Comparison of ENCODE assay signal across 39 cellular contexts in genomic region chr2:152375174-152375573, GRCh38.
"Had no signal": no experiment of that assay in that cellular context is flagged by ENCODE, and none has a peak within 500 bp of the region (broad histone marks: within the 10 kb centered on the region; RNA-seq: fewer than 3 reads in every experiment).

No MANE protein-coding gene starts in this region.

- H3K27ac ChIP-seq: adrenal gland, ascending aorta, body of pancreas, brain microvascular endothelial cell, breast epithelium, cardiac muscle cell had no signal

- H3K27ac Mint-ChIP-seq: activated naive CD4-positive, alpha-beta T cell treated with anti-CD3 and anti-CD28 coated beads for 36 hours; activated naive CD4-positive, alpha-beta T cell treated with anti-CD3 and anti-CD28 coated beads, Interleukin-2, amount 10 ng/mL, durations not matched to agents 7 days and 5 days; activated naive CD4-positive, alpha-beta T cell treated with anti-CD3 and anti-CD28 coated beads, Interleukin-2, amount 50 U/mL, for 24 hours; activated naive CD4-positive, alpha-beta T cell treated with anti-CD3 and anti-CD28 coated beads, Interleukin-2, amount 50 U/mL, for 72 hours; activated naive CD8-positive, alpha-beta T cell; activated naive CD8-positive, alpha-beta T cell treated with anti-CD3 and anti-CD28 coated beads for 36 hours; activated naive CD8-positive, alpha-beta T cell treated with anti-CD3 and anti-CD28 coated beads, Interleukin-2, amount 10 ng/mL, durations not matched to agents 7 days and 5 days; activated naive CD8-positive, alpha-beta T cell treated with anti-CD3 and anti-CD28 coated beads, Interleukin-2, amount 50 U/mL, for 24 hours; activated T-cell treated with anti-CD3 and anti-CD28 coated beads, Interleukin-2, amount 50 U/mL, for 24 hours; activated T-cell treated with anti-CD3 and anti-CD28 coated beads, Interleukin-2, amount 50 U/mL, for 72 hours; activated T-helper 1 cell treated with anti-CD3 and anti-CD28 coated beads, Interleukin-12 subunit alpha, Interleukin-12 subunit beta, Interleukin-2, Interleukin-4 antibody, amounts not matched to agents 30 ng/mL and 10 ng/mL and 1 ng/mL, durations not matched to agents 14 hours and 24 hours and 36 hours; activated T-helper 17 cell treated with anti-CD3 and anti-CD28 coated beads, Interleukin-2, amount 50 U/mL, for 72 hours; activated T-helper 2 cell treated with anti-CD3 and anti-CD28 coated beads, Interferon-gamma antibody, Interleukin-2, Interleukin-4, amounts not matched to agents 10 μg/mL and 5 μg/mL and 100 μg/mL, durations not matched to agents 14 hours and 24 hours and 36 hours; brain had no signal

- H3K9me3 Mint-ChIP-seq: activated naive CD4-positive, alpha-beta T cell treated with anti-CD3 and anti-CD28 coated beads for 36 hours; activated naive CD4-positive, alpha-beta T cell treated with anti-CD3 and anti-CD28 coated beads, Interleukin-2, amount 10 ng/mL, durations not matched to agents 7 days and 5 days; activated naive CD4-positive, alpha-beta T cell treated with anti-CD3 and anti-CD28 coated beads, Interleukin-2, amount 50 U/mL, for 24 hours; activated naive CD4-positive, alpha-beta T cell treated with anti-CD3 and anti-CD28 coated beads, Interleukin-2, amount 50 U/mL, for 72 hours; activated naive CD8-positive, alpha-beta T cell treated with anti-CD3 and anti-CD28 coated beads for 36 hours; activated naive CD8-positive, alpha-beta T cell treated with anti-CD3 and anti-CD28 coated beads, Interleukin-2, amount 10 ng/mL, durations not matched to agents 7 days and 5 days; activated naive CD8-positive, alpha-beta T cell treated with anti-CD3 and anti-CD28 coated beads, Interleukin-2, amount 50 U/mL, for 24 hours; activated T-cell treated with anti-CD3 and anti-CD28 coated beads, Interleukin-2, amount 50 U/mL, for 24 hours; activated T-cell treated with anti-CD3 and anti-CD28 coated beads, Interleukin-2, amount 50 U/mL, for 4 hours; activated T-cell treated with anti-CD3 and anti-CD28 coated beads, Interleukin-2, amount 50 U/mL, for 72 hours; activated T-helper 1 cell treated with anti-CD3 and anti-CD28 coated beads, Interleukin-12 subunit alpha, Interleukin-12 subunit beta, Interleukin-2, Interleukin-4 antibody, amounts not matched to agents 30 ng/mL and 10 ng/mL and 1 ng/mL, durations not matched to agents 14 hours and 24 hours and 36 hours; activated T-helper 17 cell treated with anti-CD3 and anti-CD28 coated beads, Interleukin-2, amount 50 U/mL, for 72 hours; activated T-helper 2 cell treated with anti-CD3 and anti-CD28 coated beads, Interferon-gamma antibody, Interleukin-2, Interleukin-4, amounts not matched to agents 10 μg/mL and 5 μg/mL and 100 μg/mL, durations not matched to agents 14 hours and 24 hours and 36 hours; brain; central memory CD8-positive, alpha-beta T cell had no signal

- ATAC-seq: activated naive CD4-positive, alpha-beta T cell treated with anti-CD3 and anti-CD28 coated beads, Interleukin-2, amount 50 U/mL, for 72 hours; activated naive CD8-positive, alpha-beta T cell treated with anti-CD3 and anti-CD28 coated beads, Interleukin-2, amount 50 U/mL, for 24 hours; activated T-cell treated with anti-CD3 and anti-CD28 coated beads, Interleukin-2, amount 50 U/mL, for 4 hours; activated T-cell treated with anti-CD3 and anti-CD28 coated beads, Interleukin-2, amount 50 U/mL, for 72 hours; activated T-helper 17 cell treated with anti-CD3 and anti-CD28 coated beads, Interleukin-2, amount 50 U/mL, for 72 hours; body of pancreas had no signal

- H3K4me3 Mint-ChIP-seq: activated naive CD4-positive, alpha-beta T cell treated with anti-CD3 and anti-CD28 coated beads for 36 hours; activated naive CD4-positive, alpha-beta T cell treated with anti-CD3 and anti-CD28 coated beads, Interleukin-2, amount 10 ng/mL, durations not matched to agents 7 days and 5 days; activated naive CD4-positive, alpha-beta T cell treated with anti-CD3 and anti-CD28 coated beads, Interleukin-2, amount 50 U/mL, for 24 hours; activated naive CD8-positive, alpha-beta T cell; activated naive CD8-positive, alpha-beta T cell treated with anti-CD3 and anti-CD28 coated beads for 36 hours; activated naive CD8-positive, alpha-beta T cell treated with anti-CD3 and anti-CD28 coated beads, Interleukin-2, amount 10 ng/mL, durations not matched to agents 7 days and 5 days; activated naive CD8-positive, alpha-beta T cell treated with anti-CD3 and anti-CD28 coated beads, Interleukin-2, amount 50 U/mL, for 24 hours; activated T-cell treated with anti-CD3 and anti-CD28 coated beads, Interleukin-2, amount 50 U/mL, for 24 hours; activated T-cell treated with anti-CD3 and anti-CD28 coated beads, Interleukin-2, amount 50 U/mL, for 4 hours; activated T-cell treated with anti-CD3 and anti-CD28 coated beads, Interleukin-2, amount 50 U/mL, for 72 hours; activated T-helper 1 cell treated with anti-CD3 and anti-CD28 coated beads, Interleukin-12 subunit alpha, Interleukin-12 subunit beta, Interleukin-2, Interleukin-4 antibody, amounts not matched to agents 30 ng/mL and 10 ng/mL and 1 ng/mL, durations not matched to agents 14 hours and 24 hours and 36 hours; activated T-helper 17 cell treated with anti-CD3 and anti-CD28 coated beads, Interleukin-2, amount 50 U/mL, for 72 hours; brain; central memory CD8-positive, alpha-beta T cell had no signal

- H3K36me3 ChIP-seq: adrenal gland, ascending aorta, brain microvascular endothelial cell, breast epithelium, cardiac muscle cell had no signal

- H3K4me3 ChIP-seq: adrenal gland, ascending aorta, body of pancreas, breast epithelium, cardiac muscle cell had no signal

- H3K9me3 ChIP-seq: adrenal gland, ascending aorta, body of pancreas, breast epithelium had no signal

- H3K4me1 Mint-ChIP-seq: activated naive CD4-positive, alpha-beta T cell treated with anti-CD3 and anti-CD28 coated beads, Interleukin-2, amount 10 ng/mL, durations not matched to agents 7 days and 5 days; activated naive CD4-positive, alpha-beta T cell treated with anti-CD3 and anti-CD28 coated beads, Interleukin-2, amount 50 U/mL, for 24 hours; activated naive CD8-positive, alpha-beta T cell treated with anti-CD3 and anti-CD28 coated beads for 36 hours; activated naive CD8-positive, alpha-beta T cell treated with anti-CD3 and anti-CD28 coated beads, Interleukin-2, amount 10 ng/mL, durations not matched to agents 7 days and 5 days; activated naive CD8-positive, alpha-beta T cell treated with anti-CD3 and anti-CD28 coated beads, Interleukin-2, amount 50 U/mL, for 24 hours; activated T-helper 17 cell treated with anti-CD3 and anti-CD28 coated beads, Interleukin-2, amount 50 U/mL, for 72 hours; central memory CD8-positive, alpha-beta T cell had no signal

- DNase-seq: activated effector memory CD4-positive, alpha-beta T cell treated with anti-CD3 and anti-CD28 coated beads, Interleukin-2, amount 50 U/mL, for 16 hours; activated effector memory CD4-positive, alpha-beta T cell treated with Interleukin-2 at 50 U/mL for 16 hours; activated gamma-delta T cell; activated gamma-delta T cell treated with Interleukin-2 at 50 U/mL for 16 hours; activated naive CD4-positive, alpha-beta T cell; activated naive CD4-positive, alpha-beta T cell treated with anti-CD3 and anti-CD28 coated beads for 36 hours; activated naive CD4-positive, alpha-beta T cell treated with anti-CD3 and anti-CD28 coated beads, Interleukin-2, amount 10 ng/mL, durations not matched to agents 7 days and 5 days; activated naive CD4-positive, alpha-beta T cell treated with anti-CD3 and anti-CD28 coated beads, Interleukin-2, amount 50 U/mL, for 16 hours; activated naive CD4-positive, alpha-beta T cell treated with Interleukin-2 at 50 U/mL for 16 hours; activated naive CD8-positive, alpha-beta T cell treated with anti-CD3 and anti-CD28 coated beads for 36 hours; activated naive CD8-positive, alpha-beta T cell treated with anti-CD3 and anti-CD28 coated beads, Interleukin-2, amount 10 ng/mL, durations not matched to agents 7 days and 5 days; activated naive CD8-positive, alpha-beta T cell treated with anti-CD3 and anti-CD28 coated beads, Interleukin-2, amount 50 U/mL, for 24 hours; activated T-cell treated with anti-CD3 and anti-CD28 coated beads, Interleukin-2, amount 50 U/mL, for 1 hour; activated T-cell treated with anti-CD3 and anti-CD28 coated beads, Interleukin-2, amount 50 U/mL, for 24 hours; activated T-cell treated with anti-CD3 and anti-CD28 coated beads, Interleukin-2, amount 50 U/mL, for 4 hours; activated T-cell treated with anti-CD3 and anti-CD28 coated beads, Interleukin-2, amount 50 U/mL, for 48 hours; activated T-cell treated with anti-CD3 and anti-CD28 coated beads, Interleukin-2, amount 50 U/mL, for 72 hours; adrenal gland; amniotic stem cell; amygdala; anterior cingulate cortex; aorta; body of pancreas; brain microvascular endothelial cell; central memory CD4-positive, alpha-beta T cell; cerebellar nuclear complex had no signal

- FAIRE-seq: astrocyte, bronchial epithelial cell had no signal

- H3K27me3 ChIP-seq: adrenal gland, ascending aorta, body of pancreas, brain microvascular endothelial cell, breast epithelium, cardiac muscle cell had no signal

- H3K27me3 Mint-ChIP-seq: activated naive CD4-positive, alpha-beta T cell treated with anti-CD3 and anti-CD28 coated beads, Interleukin-2, amount 10 ng/mL, durations not matched to agents 7 days and 5 days; activated naive CD8-positive, alpha-beta T cell treated with anti-CD3 and anti-CD28 coated beads, Interleukin-2, amount 50 U/mL, for 24 hours; brain had no signal

- H3K4me1 ChIP-seq: breast epithelium had no signal

- H3K36me3 Mint-ChIP-seq: activated naive CD4-positive, alpha-beta T cell treated with anti-CD3 and anti-CD28 coated beads, Interleukin-2, amount 10 ng/mL, durations not matched to agents 7 days and 5 days; activated naive CD4-positive, alpha-beta T cell treated with anti-CD3 and anti-CD28 coated beads, Interleukin-2, amount 50 U/mL, for 24 hours; activated naive CD4-positive, alpha-beta T cell treated with anti-CD3 and anti-CD28 coated beads, Interleukin-2, amount 50 U/mL, for 72 hours; activated naive CD8-positive, alpha-beta T cell; activated naive CD8-positive, alpha-beta T cell treated with anti-CD3 and anti-CD28 coated beads for 36 hours; activated naive CD8-positive, alpha-beta T cell treated with anti-CD3 and anti-CD28 coated beads, Interleukin-2, amount 10 ng/mL, durations not matched to agents 7 days and 5 days had no signal
